In genomic region chr9:42071026-42071425, GRCh38 we compare ENCODE assay signal across 3 cellular contexts. TPM values are rescaled to one million over a fixed set of nuclear protein-coding genes. Genes with fewer than 3 reads are reported as not detected.
"Had no signal": no experiment of that assay in that cellular context is flagged by ENCODE, and none has a peak within 500 bp of the region (broad histone marks: within the 10 kb centered on the region; RNA-seq: fewer than 3 reads in every experiment).

No MANE protein-coding gene starts in this region.

RNA-seq across cellular contexts. Expression of gene CNTNAP3B, which starts 58.2 kb away (rescaled TPM):
- total RNA-seq: naive thymus-derived CD8-positive, alpha-beta T cell; natural killer cell; natural killer cell treated with Interleukin-12 subunit alpha and Interleukin-12 subunit beta and Interleukin-15 and Interleukin-18, amount 100 ng/mL, for 72 hours had no signal
- polyA plus RNA-seq: naive thymus-derived CD8-positive, alpha-beta T cell had no signal
